ENCODE assay signal across 23 cellular contexts in the genomic region with DNA sequence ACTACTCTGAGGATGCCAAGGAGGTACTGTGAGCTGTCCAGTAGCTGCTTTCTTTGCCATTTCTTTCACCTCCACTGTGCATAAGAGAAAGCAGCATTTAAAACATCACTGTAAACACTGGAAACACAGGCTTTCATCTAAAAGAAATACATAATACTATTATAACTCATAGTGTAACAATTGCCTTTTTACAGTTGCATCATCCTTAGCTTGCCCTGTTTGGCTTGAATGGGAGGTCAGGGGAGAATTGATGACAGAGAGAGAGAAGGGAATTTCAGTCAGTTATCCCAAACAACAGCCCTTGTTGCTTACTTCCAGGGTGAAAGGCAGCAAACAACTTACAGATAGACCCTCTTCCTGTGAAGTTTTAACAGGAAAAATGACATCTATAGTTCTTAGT.
DNase-seq lines count a peak whose midpoint lies in the region; ATAC-seq, FAIRE-seq and TF ChIP-seq lines count a peak whose summit lies in the region.
"Had no signal": no experiment of that assay in that cellular context is flagged by ENCODE, and none has a peak within 500 bp of the region (broad histone marks: within the 10 kb centered on the region; RNA-seq: fewer than 3 reads in every experiment).

No MANE protein-coding gene starts in this region.

- H3K36me3 Mint-ChIP-seq in T-helper 17 cell (ENCODE audit: low read depth) = peaks cover 2% of the 10 kb centered on the region
- H3K36me3 Mint-ChIP-seq: CD4-positive, alpha-beta memory T cell had no signal

- no TSS peak for BruUV-seq in K562 (replicated peaks; lab: Mats Ljungman, UMichigan)

- no peaks in the 10 kb centered on the region for H3K79me2 ChIP-seq in K562 (ENCODE audit: control insufficient read depth, insufficient read depth, low read length)

- no peak overlapping the region for H3K27ac ChIP-seq in K562 (ENCODE audit: extremely low read depth, low read depth, low read length)
- H3K27ac ChIP-seq in epithelial cell of prostate = peak overlapping the region; percentile 15
- H3K27ac ChIP-seq: A549, GM23248 had no signal

- no peaks in the 10 kb centered on the region for H4K20me1 ChIP-seq in K562 (replicated peaks; ENCODE audit: control insufficient read depth, insufficient read depth, low read length)

- H3K4me1 Mint-ChIP-seq in T-helper 17 cell = no peaks in the 10 kb centered on the region

- H3K4me1 ChIP-seq in K562 (replicated peaks in 1 of 2; ENCODE audit: control insufficient read depth in 2 of 2, insufficient read depth in 2 of 2, low read length in 2 of 2) = no peaks in the 10 kb centered on the region
- H3K4me1 ChIP-seq: A549 had no signal

- no peak overlapping the region for H3K4me2 ChIP-seq in K562 (ENCODE audit: insufficient read depth, low read length)
- H3K4me2 ChIP-seq: A549 had no signal

- no peaks in the 10 kb centered on the region for H3K9me1 ChIP-seq in K562 (ENCODE audit: control insufficient read depth, insufficient read depth, low read length)

- H3K9me3 ChIP-seq in T-helper 17 cell (ENCODE audit: control insufficient read depth, low read length, poor library complexity, severe bottlenecking) (no peaks in the 10 kb centered on the region), K562 (replicated peaks; ENCODE audit: control insufficient read depth, insufficient read depth, low read depth, low read length) (peaks cover 3% of the 10 kb centered on the region)
- H3K9me3 ChIP-seq: A549 had no signal

- peak overlapping the region; percentile 41 for H3K27ac Mint-ChIP-seq in T-helper 17 cell

- no peak for TF ChIP-seq RAD21 in K562 (CRISPR knock-in tag; conservative IDR thresholded peaks at IDR 0.05 in 1 of 2, IDR thresholded peaks at IDR 0.05 in 1 of 2)

- H3K27me3 Mint-ChIP-seq in T-helper 17 cell = no peaks in the 10 kb centered on the region

- no peak overlapping the region for H3K9ac ChIP-seq in K562 (ENCODE audit: insufficient read depth in 1 of 2, low read depth in 2 of 2, low read length in 2 of 2)
- H3K9ac ChIP-seq: GM23248 had no signal

- TF ChIP-seq POLR2A in K562 (conservative IDR thresholded peaks at IDR 0.05) = no peak

- FAIRE-seq in HTR-8/SVneo (lab: Jason Lieb, UNC) = peak; percentile 4
- no peak for FAIRE-seq in K562 (lab: Jason Lieb, UNC)
- FAIRE-seq: A549, GM18507, H1 had no signal

- H3K4me3 Mint-ChIP-seq in T-helper 17 cell = no peak overlapping the region
- H3K4me3 Mint-ChIP-seq: CD4-positive, alpha-beta memory T cell had no signal

- POLR2A ChIA-PET in K562 (lab: Yijun Ruan, JAX) = interaction anchor here (0.7 to 1.6 kb wide), 4 partner anchors 28 to 73 kb away, joined by 4 to 7 read pairs (median 4); no protein-coding TSS in a partner anchor

- H3K36me3 ChIP-seq in K562 (ENCODE audit: control insufficient read depth, insufficient read depth, low read length) = no peaks in the 10 kb centered on the region

- in situ Hi-C loops in K562 (cut with MboI) = loop anchor here (10.0 kb wide), 1 partner anchor 419 kb away; no protein-coding TSS in a partner anchor

- no peak for TF ChIP-seq CTCF in K562 (IDR thresholded peaks at IDR 0.05 in 2 of 3, conservative IDR thresholded peaks at IDR 0.05 in 1 of 3; ENCODE audit: insufficient read depth in 2 of 3, low read depth in 1 of 3, low read length in 3 of 3)

- intact Hi-C loops in K562 (cut with micrococcal nuclease) = loop anchor here (5.0 to 10.0 kb wide), 3 partner anchors 64 to 121 kb away; no protein-coding TSS in a partner anchor

- H2AFZ ChIP-seq in K562 (ENCODE audit: low read depth, low read length) = no peak overlapping the region
- H2AFZ ChIP-seq: GM23248 had no signal

- TF ChIP-seq EP300 in K562 (IDR thresholded peaks at IDR 0.05; ENCODE audit: low read length) = no peak

- peaks cover 5 to 11% of the 10 kb centered on the region in 2 experiments; a peak in 3 of 5 replicates for H3K27me3 ChIP-seq in K562 (ENCODE audit: control insufficient read depth in 2 of 2, insufficient read depth in 2 of 2, low read length in 2 of 2)

- no peak for DNase-seq in HTR-8/SVneo (ENCODE audit: insufficient read length, low spot score)
- DNase-seq in T-helper 17 cell = no peak
- DNase-seq in K562 (ENCODE audit: extremely low read depth in 1 of 4, low spot score in 3 of 4) = no peak
- no peak for DNase-seq in epithelial cell of prostate (ENCODE audit: low read depth, low spot score)
- no peak for DNase-seq in activated CD4-positive, alpha-beta T cell treated with anti-CD3 and anti-CD28 coated beads for 1 hour
- no peak for DNase-seq in foreskin melanocyte
- DNase-seq: 8988T; ACHN; C1 segment of cervical spinal cord; Calu3; CD4-positive, alpha-beta memory T cell; COR-L47; DMS53; DMS79 treated with DMSO at 0.1 percent for 48 hours; GF-D8; GM23248; H7; HCEC 1CT had no signal

- ATAC-seq in T-helper 17 cell (no peak), K562 (no peak), GM21526 (IDR thresholded peaks at IDR 0.05; ENCODE audit: low FRiP score, unreplicated experiment) (no peak), GM18870 (IDR thresholded peaks at IDR 0.05; ENCODE audit: unreplicated experiment) (no peak)
- ATAC-seq: A549 had no signal

- CTCF ChIA-PET in K562 (lab: Yijun Ruan, JAX; ENCODE audit: low intra/inter-chr PET ratio) = interaction anchor here (0.9 kb wide), 1 partner anchor 419 kb away, joined by 4 read pairs; no protein-coding TSS in a partner anchor

- H3K4me3 ChIP-seq in K562 = no peak overlapping the region
- H3K4me3 ChIP-seq: A549, GM23248 had no signal

TF ChIP-seq in K562, 482 proteins besides CTCF, POLR2A, EP300 and RAD21:
- TF ChIP-seq, protein P1, sequence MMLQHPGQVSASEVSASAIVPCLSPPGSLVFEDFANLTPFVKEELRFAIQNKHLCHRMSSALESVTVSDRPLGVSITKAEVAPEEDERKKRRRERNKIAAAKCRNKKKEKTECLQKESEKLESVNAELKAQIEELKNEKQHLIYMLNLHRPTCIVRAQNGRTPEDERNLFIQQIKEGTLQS (IDR thresholded peaks at IDR 0.05) = peak; percentile 56
- TF ChIP-seq, protein P1 (CRISPR knock-in tag; conservative IDR thresholded peaks at IDR 0.05) = no peak
- TF ChIP-seq PRPF4 (IDR thresholded peaks at IDR 0.05; ENCODE audit: insufficient read depth, low read depth, low read length, poor library complexity, severe bottlenecking) (no peak), CEBPG (CRISPR knock-in tag; IDR thresholded peaks at IDR 0.05) (no peak), CEBPG (tag; conservative IDR thresholded peaks at IDR 0.05 in 1 of 2, IDR thresholded peaks at IDR 0.05 in 1 of 2) (peak; percentile 14 to 59; a peak in 2 of 4 replicates)
